In the genomic region with DNA sequence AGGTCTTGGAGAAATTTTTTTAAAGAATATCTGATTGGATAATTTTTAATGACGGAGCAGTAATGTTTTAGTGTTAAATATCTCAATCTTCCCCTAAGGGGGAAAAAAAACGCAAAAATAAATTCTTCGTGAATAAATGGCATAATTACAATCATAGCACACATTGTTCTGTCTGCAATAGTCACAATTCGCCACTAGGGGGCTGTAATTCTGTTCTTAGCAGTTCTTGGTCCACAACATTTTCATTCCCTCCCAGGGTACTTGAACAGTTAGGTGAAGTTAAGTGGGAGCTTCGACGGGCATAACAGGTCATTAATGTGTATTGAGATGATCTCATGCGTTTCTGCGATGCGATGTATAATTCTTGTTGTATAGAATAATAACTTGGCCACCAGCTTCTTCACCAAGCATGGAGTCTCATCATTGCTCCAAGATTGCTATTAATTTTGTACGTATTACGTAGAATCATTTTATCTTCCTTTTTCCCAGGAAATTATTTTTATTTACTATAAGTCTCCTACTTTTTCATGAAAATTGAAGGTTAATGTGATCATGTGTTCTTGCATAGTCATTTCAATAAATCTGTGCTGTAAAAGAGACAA, we compare ENCODE assay signal across 9 cellular contexts. TPM values are rescaled to one million over a fixed set of nuclear protein-coding genes. Genes with fewer than 3 reads are reported as not detected.
DNase-seq lines count a peak whose midpoint lies in the region; ATAC-seq and TF ChIP-seq lines count a peak whose summit lies in the region.
"Had no signal": no experiment of that assay in that cellular context is flagged by ENCODE, and none has a peak within 500 bp of the region (broad histone marks: within the 10 kb centered on the region; RNA-seq: fewer than 3 reads in every experiment).

No MANE protein-coding gene starts in this region.

- DNase-seq in NCI-H748 (lab: John Stamatoyannopoulos, UW; ENCODE audit: unreplicated experiment), result peak; percentile 33
- no peak for DNase-seq in NCI-H748 treated with DMSO at 0.1 percent for 48 hours (lab: John Stamatoyannopoulos, UW)
- peak in 1 of 2 experiments; percentile 19 for DNase-seq in HL-60 (ENCODE audit: low read depth in 1 of 2, low spot score in 1 of 2)
- DNase-seq in SK-N-DZ (ENCODE audit: low spot score), result peak; percentile 31
- DNase-seq in fibroblast of peridontal ligament (ENCODE audit: extremely low read depth), result peak; percentile 57
- no peak for DNase-seq in psoas muscle

- TF ChIP-seq CTCF in HL-60 (IDR thresholded peaks at IDR 0.05; ENCODE audit: insufficient read depth, low read length) (peak; percentile 37), psoas muscle (IDR thresholded peaks at IDR 0.05) (peak; percentile 66)

- H3K9me3 ChIP-seq in psoas muscle, result no peaks in the 10 kb centered on the region

- H3K36me3 ChIP-seq in psoas muscle (ENCODE audit: insufficient read depth in 1 of 2, low read depth in 1 of 2), result no peaks in the 10 kb centered on the region

- H3K27ac ChIP-seq in HL-60 (replicated peaks) (no peak overlapping the region), psoas muscle (no peak overlapping the region)

- H3K27me3 ChIP-seq in HL-60 (ENCODE audit: insufficient read depth, poor library complexity, severe bottlenecking) (no peaks in the 10 kb centered on the region), psoas muscle (ENCODE audit: insufficient read depth in 3 of 3, low read length in 2 of 3) (no peaks in the 10 kb centered on the region)

- H3K4me3 ChIP-seq in HL-60 (replicated peaks; ENCODE audit: insufficient read depth, low read length) (no peak overlapping the region), psoas muscle (no peak overlapping the region)

- H3K4me1 ChIP-seq in psoas muscle, result no peaks in the 10 kb centered on the region

- WGBS in psoas muscle, 3 donors, result 51 to 57% (median 56%) methylated on average over 11 of the region's 11 CpGs

- intact Hi-C loops in psoas muscle (cut with DNase I), result no loop called here

- ATAC-seq in GM18909 (IDR thresholded peaks at IDR 0.05; ENCODE audit: poor library complexity, unreplicated experiment), result peak; percentile 84
- ATAC-seq in psoas muscle, result no peak
- ATAC-seq in esophagus mucosa, result no peak
- ATAC-seq: activated naive CD4-positive, alpha-beta T cell treated with anti-CD3 and anti-CD28 coated beads, Interleukin-2, amount 50 U/mL, for 72 hours had no signal

RNA-seq across cellular contexts. Expression of gene HTR2C, which starts 27.2 kb away (rescaled TPM):
- polyA plus RNA-seq in SK-N-DZ (2014; cell fraction: cytosol; rRNA removed), result 0.03 TPM in 2 replicates
- polyA plus RNA-seq in SK-N-DZ (2014; cell fraction: nucleus; rRNA removed), result 0.25 and 0.30 TPM in 2 replicates
- total RNA-seq in psoas muscle (not detected), esophagus mucosa (not detected)
- polyA plus RNA-seq in psoas muscle, result not detected
- total RNA-seq: activated naive CD4-positive, alpha-beta T cell treated with anti-CD3 and anti-CD28 coated beads, Interleukin-2, amount 50 U/mL, for 72 hours had no signal

Comparison
In these comparisons a context has a peak if more than half of its experiments do, and no peak if none do; other contexts are left out.
1. DNase-seq: peak in NCI-H748 (single experiment), SK-N-DZ (single experiment) and fibroblast of peridontal ligament (single experiment); none in NCI-H748 treated with DMSO at 0.1 percent for 48 hours (single experiment) and psoas muscle (0 of 2).